In genomic region chr12:38892090-38892786, GRCh38 we compare ENCODE assay signal across 11 cellular contexts. TPM values are rescaled to one million over a fixed set of nuclear protein-coding genes. Genes with fewer than 3 reads are reported as not detected.
DNase-seq lines count a peak whose midpoint lies in the region; ATAC-seq and TF ChIP-seq lines count a peak whose summit lies in the region.
"Had no signal": no experiment of that assay in that cellular context is flagged by ENCODE, and none has a peak within 500 bp of the region (broad histone marks: within the 10 kb centered on the region; RNA-seq: fewer than 3 reads in every experiment).

No MANE protein-coding gene starts in this region.

- TF ChIP-seq CTCF in epithelial cell of esophagus (IDR thresholded peaks at IDR 0.05; ENCODE audit: insufficient read depth, low read depth, low read length, missing control alignments) (no peak), upper lobe of right lung (IDR thresholded peaks at IDR 0.05) (no peak), esophagus squamous epithelium (IDR thresholded peaks at IDR 0.05) (no peak)

- H3K27ac ChIP-seq in upper lobe of right lung (no peak overlapping the region), esophagus squamous epithelium (peak overlapping the region in 2 of 4 donors; percentile 6 to 27)

- intact Hi-C loops in left cardiac atrium (cut with DNase I) (loop anchor here in 1 of 2 donors (5.0 kb wide), 1 partner anchor 70 kb away; no protein-coding TSS in a partner anchor), cardiac septum (cut with DNase I) (no loop called here), upper lobe of right lung (cut with DNase I) (no loop called here), esophagus squamous epithelium (cut with DNase I) (no loop called here)

- H3K9me3 ChIP-seq in upper lobe of right lung (no peaks in the 10 kb centered on the region), esophagus squamous epithelium (no peaks in the 10 kb centered on the region)
- H3K9me3 ChIP-seq: BE2C had no signal

- WGBS in esophagus squamous epithelium, 2 donors = 26 to 34% methylated on average over 4 of the region's 4 CpGs

- peaks cover 25% of the 10 kb centered on the region for H3K4me1 ChIP-seq in upper lobe of right lung
- H3K4me1 ChIP-seq in esophagus squamous epithelium = peaks cover 10 to 48% (median 12%) of the 10 kb centered on the region in 3 donors

- H3K4me3 ChIP-seq in epithelial cell of esophagus (ENCODE audit: low read length) (no peak overlapping the region), upper lobe of right lung (no peak overlapping the region), esophagus squamous epithelium (no peak overlapping the region)

- DNase-seq in left cardiac atrium (peak; percentile 24), cardiac septum (ENCODE audit: low spot score) (no peak), epithelial cell of esophagus (ENCODE audit: low read depth) (peak; percentile 77), upper lobe of right lung (no peak), esophagus squamous epithelium (lab: John Stamatoyannopoulos, UW) (no peak), NCI-H146 (lab: John Stamatoyannopoulos, UW) (no peak)
- no peak for DNase-seq in stimulated activated CD4-positive, alpha-beta T cell treated with anti-CD3 and anti-CD28 coated beads, Interleukin-4, amount 100 ng/mL, for 4 hours
- DNase-seq: BE2C, foreskin melanocyte, NCI-H526 treated with DMSO at 0.1 percent for 48 hours had no signal

- TF ChIP-seq POLR2A in esophagus squamous epithelium (IDR thresholded peaks at IDR 0.05) = no peak

- H3K27me3 ChIP-seq in upper lobe of right lung = no peaks in the 10 kb centered on the region
- H3K27me3 ChIP-seq in esophagus squamous epithelium = no peaks in the 10 kb centered on the region
- H3K27me3 ChIP-seq: BE2C had no signal

- H3K36me3 ChIP-seq in upper lobe of right lung = no peaks in the 10 kb centered on the region
- H3K36me3 ChIP-seq in esophagus squamous epithelium = no peaks in the 10 kb centered on the region

- peak; percentile 89 to 95 for ATAC-seq in left cardiac atrium
- peak; percentile 56 for ATAC-seq in HG03060 (IDR thresholded peaks at IDR 0.05; ENCODE audit: low read depth, unreplicated experiment)
- peak; percentile 66 for ATAC-seq in upper lobe of right lung

RNA-seq across cellular contexts. Expression of gene CPNE8, which starts 13.2 kb away (rescaled TPM):
- total RNA-seq in left cardiac atrium (10 to 100 TPM; 26.4 to 27.6 TPM), cardiac septum (6.1 TPM), upper lobe of right lung (32.1 TPM), esophagus squamous epithelium (10 to 100 TPM; 10.5 to 18.1 (median 15.1) TPM)

Comparison
In these comparisons a context has a peak if more than half of its experiments do, and no peak if none do; other contexts are left out.
1. DNase-seq: peak in left cardiac atrium (single experiment) and epithelial cell of esophagus (single experiment); none in cardiac septum (single experiment), upper lobe of right lung (single experiment), esophagus squamous epithelium (single experiment), NCI-H146 (single experiment) and stimulated activated CD4-positive, alpha-beta T cell treated with anti-CD3 and anti-CD28 coated beads, Interleukin-4, amount 100 ng/mL, for 4 hours (0 of 2).
2. Peak in every context shown above with its lines, with median percentiles within 50 percentile points of each other: ATAC-seq.